16 cellular contexts compared by ENCODE assay signal in the genomic region with DNA sequence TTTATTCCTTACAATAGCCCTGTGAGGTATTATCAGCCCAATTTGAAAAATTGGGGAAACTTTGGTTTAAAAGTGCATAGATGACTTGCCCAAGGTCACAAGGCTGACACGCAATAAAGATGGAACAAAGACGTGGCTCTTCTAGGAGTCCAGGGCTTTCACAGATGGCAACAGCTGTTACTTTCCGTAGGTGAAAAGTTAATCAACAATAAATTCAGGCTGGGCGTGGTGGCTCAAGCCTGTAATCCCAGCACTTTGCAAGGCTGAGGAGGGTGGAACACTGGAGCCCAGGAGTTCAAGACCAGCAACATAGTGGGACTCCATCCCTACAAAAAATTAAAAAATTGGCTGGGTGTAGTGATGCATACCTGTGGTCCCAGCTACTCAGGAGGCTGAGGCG.
DNase-seq lines count a peak whose midpoint lies in the region; FAIRE-seq and TF ChIP-seq lines count a peak whose summit lies in the region.
"Had no signal": no experiment of that assay in that cellular context is flagged by ENCODE, and none has a peak within 500 bp of the region (broad histone marks: within the 10 kb centered on the region; RNA-seq: fewer than 3 reads in every experiment).

No MANE protein-coding gene starts in this region.

- no peak overlapping the region for H3K27ac ChIP-seq in colonic mucosa
- H3K27ac ChIP-seq in small intestine (ENCODE audit: low read depth in 1 of 2, low read length in 1 of 2): no peak overlapping the region
- no peak overlapping the region for H3K27ac ChIP-seq in thyroid gland
- H3K27ac ChIP-seq: C4-2B had no signal

- FAIRE-seq in small intestine (lab: Jason Lieb, UNC): no peak
- FAIRE-seq: A204.1, GM12892 had no signal

- H3K4me1 ChIP-seq in colonic mucosa (peaks cover 4% of the 10 kb centered on the region), small intestine (ENCODE audit: control insufficient read depth in 2 of 2, insufficient read depth in 1 of 2, low read depth in 1 of 2, low read length in 1 of 2) (no peaks in the 10 kb centered on the region), thyroid gland (peaks cover 0 to 9% of the 10 kb centered on the region in 2 donors)

- H3K4me3 ChIP-seq in colonic mucosa (no peak overlapping the region), small intestine (ENCODE audit: low read depth in 1 of 2, low read length in 2 of 2) (no peak overlapping the region), thyroid gland (replicated peaks in 1 of 3) (no peak overlapping the region)

- intact Hi-C loops in colonic mucosa (cut with DNase I) (no loop called here), thyroid gland (cut with DNase I) (no loop called here)

- TF ChIP-seq CTCF in colonic mucosa (IDR thresholded peaks at IDR 0.05) (no peak), thyroid gland (IDR thresholded peaks at IDR 0.05) (no peak)

- WGBS in small intestine, 3 donors: 35 to 57% (median 48%) methylated on average over 5 of the region's 5 CpGs
- 88 to 97% methylated on average over 5 of the region's 5 CpGs for WGBS in thyroid gland, 2 donors

- H3K9me3 ChIP-seq in colonic mucosa (no peaks in the 10 kb centered on the region), small intestine (ENCODE audit: control insufficient read depth, low read depth) (no peaks in the 10 kb centered on the region), thyroid gland (no peaks in the 10 kb centered on the region)
- H3K9me3 ChIP-seq: BE2C had no signal

- H3K9ac ChIP-seq in colonic mucosa (ENCODE audit: low read depth in 2 of 2, low read length in 2 of 2): no peak overlapping the region

- DNase-seq in NCI-H2171 treated with DMSO at 0.1 percent for 48 hours (lab: John Stamatoyannopoulos, UW) (peak; percentile 61), NCI-H82 (lab: John Stamatoyannopoulos, UW) (peak; percentile 96), colonic mucosa (peak; percentile 59), small intestine (peak; percentile 73), thyroid gland (no peak), globus pallidus (ENCODE audit: low spot score) (no peak), AML-193 (lab: John Stamatoyannopoulos, UW) (no peak)
- DNase-seq: BE2C; CD4-positive, alpha-beta memory T cell; DND-41; GDM1; GOT3; H9 had no signal

- H3K36me3 ChIP-seq in colonic mucosa (no peaks in the 10 kb centered on the region), small intestine (ENCODE audit: control insufficient read depth in 2 of 2, insufficient read depth in 2 of 2, low read length in 2 of 2) (no peaks in the 10 kb centered on the region), thyroid gland (no peaks in the 10 kb centered on the region)
- H3K36me3 ChIP-seq: BE2C had no signal

- no peak for TF ChIP-seq POLR2A in thyroid gland (IDR thresholded peaks at IDR 0.05)

- H3K27me3 ChIP-seq in colonic mucosa (no peaks in the 10 kb centered on the region), small intestine (ENCODE audit: control insufficient read depth in 2 of 2, insufficient read depth in 2 of 2, low read length in 2 of 2) (peaks cover 0 to under 1% of the 10 kb centered on the region in 2 donors), thyroid gland (no peaks in the 10 kb centered on the region)
- H3K27me3 ChIP-seq: BE2C had no signal

Comparison
In these comparisons a context has a peak if more than half of its experiments do, and no peak if none do; other contexts are left out.
1. DNase-seq: peak in NCI-H2171 treated with DMSO at 0.1 percent for 48 hours (single experiment), NCI-H82 (single experiment), colonic mucosa (single experiment) and small intestine (single experiment); none in thyroid gland (0 of 2), globus pallidus (single experiment) and AML-193 (0 of 2).